Comparison of ENCODE assay signal across 13 cellular contexts in genomic region chr5:155094455-155094854, GRCh38.
"Had no signal": no experiment of that assay in that cellular context is flagged by ENCODE, and none has a peak within 500 bp of the region (broad histone marks: within the 10 kb centered on the region; RNA-seq: fewer than 3 reads in every experiment).

No MANE protein-coding gene starts in this region.

- H3K27ac ChIP-seq: prostate gland, suprapubic skin had no signal

- H3K4me3 ChIP-seq: prostate gland, suprapubic skin had no signal

- DNase-seq: activated CD4-positive, alpha-beta T cell treated with anti-CD3 and anti-CD28 coated beads, Interleukin-2, amount 10 ng/mL, durations not matched to agents 7 days and 5 days; activated CD4-positive, CD25-positive, alpha-beta regulatory T cell; activated CD8-positive, alpha-beta memory T cell treated with anti-CD3 and anti-CD28 coated beads for 24 hours; activated naive CD4-positive, alpha-beta T cell treated with Interleukin-2 at 50 U/mL for 16 hours; caudate nucleus; cortex of kidney; effector memory CD4-positive, alpha-beta T cell; stimulated activated CD4-positive, alpha-beta T cell treated with anti-CD3 and anti-CD28 coated beads, Interleukin-2, amount 100 ng/mL, for 24 hours; stimulated activated naive B cell treated with anti-CD40 and anti-IgM and Interleukin-4, amounts not matched to agents 10 μg/mL and 1 μg/mL and 100 μg/mL, for 72 hours; T-helper 2 cell had no signal

- H3K36me3 ChIP-seq: prostate gland, suprapubic skin had no signal

- H3K27me3 ChIP-seq: suprapubic skin had no signal

- H3K9me3 ChIP-seq: prostate gland, suprapubic skin had no signal

- H3K4me1 ChIP-seq: prostate gland had no signal

- ATAC-seq: sciatic nerve; stimulated activated naive B cell treated with anti-CD40 and anti-IgM and Interleukin-4, amounts not matched to agents 10 μg/mL and 1 μg/mL and 100 μg/mL, for 72 hours had no signal
